ENCODE assay signal across 8 cellular contexts in the genomic region with DNA sequence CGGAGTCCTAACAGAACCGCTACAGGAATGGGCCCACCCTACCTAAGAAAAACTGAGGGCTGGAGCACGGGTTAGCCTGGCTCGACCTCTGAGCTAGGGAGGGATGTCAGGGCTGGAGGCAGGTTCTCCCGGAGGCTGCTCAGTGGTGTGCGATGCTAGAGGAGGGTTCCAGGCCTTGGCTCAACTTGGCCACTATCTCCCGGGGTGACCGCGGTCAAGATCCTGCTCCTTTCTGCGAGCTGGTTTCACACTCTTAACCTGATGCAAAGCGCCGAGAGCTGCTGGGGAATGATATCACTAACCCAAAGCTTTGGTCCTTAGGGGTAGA. TPM values are rescaled to one million over a fixed set of nuclear protein-coding genes. Genes with fewer than 3 reads are reported as not detected.
DNase-seq lines count a peak whose midpoint lies in the region; ATAC-seq and TF ChIP-seq lines count a peak whose summit lies in the region.

No MANE protein-coding gene starts in this region.

- ATAC-seq in GM18907 (IDR thresholded peaks at IDR 0.05; ENCODE audit: unreplicated experiment) (peak; percentile 18), HG03378 (IDR thresholded peaks at IDR 0.05; ENCODE audit: unreplicated experiment) (peak; percentile 12)

- H3K27ac ChIP-seq in mammary epithelial cell (ENCODE audit: insufficient read depth, low read depth, low read length) (peak overlapping the region; percentile 88), mesenchymal stem cell (ENCODE audit: low read length, poor library complexity, severe bottlenecking) (no peak overlapping the region), vagina (peak overlapping the region; percentile 92)

- no peak overlapping the region for H3K4ac ChIP-seq in mesenchymal stem cell (ENCODE audit: low read depth in 1 of 2, low read length in 2 of 2)

- H4K20me1 ChIP-seq in mammary epithelial cell (ENCODE audit: insufficient read depth, low read length): no peaks in the 10 kb centered on the region

- BruUV-seq in mammary epithelial cell (replicated peaks; lab: Mats Ljungman, UMichigan): TSS peak; percentile 39

- H3K79me2 ChIP-seq in mammary epithelial cell (ENCODE audit: insufficient read depth, low read length): peaks cover 24% of the 10 kb centered on the region

- no peak overlapping the region for H2AK5ac ChIP-seq in mesenchymal stem cell (ENCODE audit: low read length, severe bottlenecking)

- dilution Hi-C loops in mammary epithelial cell (cut with HindIII; ENCODE audit: low sequenced_read_pairs): loop anchor here (5.0 kb wide), 1 partner anchor 111 kb away; the partner anchor contains the start of gene C19orf12

- H3K4me2 ChIP-seq in mammary epithelial cell (ENCODE audit: insufficient read depth, low read depth, low read length) (peak overlapping the region; percentile 84), mesenchymal stem cell (ENCODE audit: low read length, poor library complexity, severe bottlenecking) (peak overlapping the region; percentile 73)

- H2BK120ac ChIP-seq in mesenchymal stem cell (ENCODE audit: low read depth, low read length): no peak overlapping the region

- H3K79me1 ChIP-seq in mesenchymal stem cell (replicated peaks; ENCODE audit: low read length, poor library complexity, severe bottlenecking): peaks cover 18% of the 10 kb centered on the region

- in situ Hi-C loops in mammary epithelial cell (cut with MboI; ENCODE audit: low sequenced_read_pairs in 2 of 2): loop anchor here in 1 of 2 donors (5.0 to 10.0 kb wide), 2 partner anchors 81 to 108 kb away; partner anchors contain the start of gene C19orf12

- no peak overlapping the region for H2BK12ac ChIP-seq in mesenchymal stem cell (ENCODE audit: low read length in 2 of 2)

- CTCF ChIA-PET in mammary epithelial cell (lab: Charles Lee; ENCODE audit: low non-redundant PET): no interaction called here

- DNase-seq in mammary epithelial cell: no peak
- no peak for DNase-seq in mesenchymal stem cell
- DNase-seq in vagina (ENCODE audit: extremely low spot score in 2 of 2): no peak
- DNase-seq in DMS 273 (lab: John Stamatoyannopoulos, UW; ENCODE audit: unreplicated experiment): no peak
- no peak for DNase-seq in NCI-H774 (lab: John Stamatoyannopoulos, UW)
- no peak for DNase-seq in kidney glomerular epithelial cell (lab: John Stamatoyannopoulos, UW)

- H3K14ac ChIP-seq in mesenchymal stem cell (ENCODE audit: low read length in 2 of 2): no peak overlapping the region

- H2BK15ac ChIP-seq in mesenchymal stem cell (ENCODE audit: low read depth, poor library complexity, severe bottlenecking): no peak overlapping the region

- H3K9me3 ChIP-seq in mammary epithelial cell (replicated peaks; ENCODE audit: insufficient read depth, low read length) (no peaks in the 10 kb centered on the region), mesenchymal stem cell (ENCODE audit: control insufficient read depth, low read length) (no peaks in the 10 kb centered on the region), vagina (no peaks in the 10 kb centered on the region)

- no peak overlapping the region for H2BK5ac ChIP-seq in mesenchymal stem cell (ENCODE audit: low read depth, low read length, poor library complexity, severe bottlenecking)

- H2AFZ ChIP-seq in mammary epithelial cell (ENCODE audit: low read depth, low read length) (peak overlapping the region; percentile 100), mesenchymal stem cell (ENCODE audit: low read depth, low read length) (peak overlapping the region; percentile 73)

- intact Hi-C loops in mammary epithelial cell (cut with micrococcal nuclease): loop anchor here (10.0 kb wide), 1 partner anchor 142 kb away; no protein-coding TSS in a partner anchor
- intact Hi-C loops in vagina (cut with DNase I): loop anchor here (5.0 kb wide), 1 partner anchor 56 kb away; no protein-coding TSS in a partner anchor

- no peak for TF ChIP-seq POLR2A in vagina (IDR thresholded peaks at IDR 0.05)

- peak overlapping the region; percentile 19 for H4K91ac ChIP-seq in mesenchymal stem cell (ENCODE audit: low read length)

- TF ChIP-seq CTCF in mammary epithelial cell (conservative IDR thresholded peaks at IDR 0.05 in 1 of 2, IDR thresholded peaks at IDR 0.05 in 1 of 2; ENCODE audit: extremely low read depth in 1 of 2, insufficient read depth in 1 of 2, low read depth in 1 of 2, low read length in 2 of 2): no peak
- TF ChIP-seq CTCF in vagina (IDR thresholded peaks at IDR 0.05): no peak

- H3K23ac ChIP-seq in mesenchymal stem cell (ENCODE audit: low read length in 2 of 2): no peak overlapping the region

- 12% methylated on average over 5 of the region's 12 CpGs for WGBS in mammary epithelial cell (ENCODE audit: low coverage, missing lambda C conversion rate)
- WGBS in mesenchymal stem cell: 9% methylated on average over 12 of the region's 12 CpGs

- no peaks in the 10 kb centered on the region for H3K27me3 ChIP-seq in mammary epithelial cell (ENCODE audit: insufficient read depth, low read length)
- no peaks in the 10 kb centered on the region for H3K27me3 ChIP-seq in mesenchymal stem cell (ENCODE audit: control insufficient read depth in 1 of 2, insufficient read depth in 1 of 2, low read length in 2 of 2)
- no peaks in the 10 kb centered on the region for H3K27me3 ChIP-seq in vagina

- peak overlapping the region in 1 of 2 experiments; percentile 13 for H3K18ac ChIP-seq in mesenchymal stem cell (ENCODE audit: low read depth in 1 of 2, low read length in 2 of 2)

- peaks cover 3% of the 10 kb centered on the region for H3K36me3 ChIP-seq in mammary epithelial cell (ENCODE audit: insufficient read depth, low read length)
- peaks cover 23 to 25% of the 10 kb centered on the region in 2 experiments for H3K36me3 ChIP-seq in mesenchymal stem cell (ENCODE audit: control insufficient read depth in 1 of 2, insufficient read depth in 2 of 2, low read depth in 1 of 2, low read length in 2 of 2)
- peaks cover 0 to 9% of the 10 kb centered on the region in 2 donors for H3K36me3 ChIP-seq in vagina

- H3K9ac ChIP-seq in mammary epithelial cell (ENCODE audit: insufficient read depth, low read length) (peak overlapping the region; percentile 88), mesenchymal stem cell (ENCODE audit: low read length) (peak overlapping the region; percentile 97)

- H3K4me3 ChIP-seq in mammary epithelial cell (replicated peaks in 1 of 3; ENCODE audit: insufficient read depth in 1 of 3, low read depth in 2 of 3, low read length in 3 of 3): peak overlapping the region; percentile 76 to 98 (median 98)
- H3K4me3 ChIP-seq in mesenchymal stem cell (ENCODE audit: insufficient read depth in 1 of 2, low read depth in 1 of 2, low read length in 2 of 2): peak overlapping the region; percentile 64 to 93
- H3K4me3 ChIP-seq in vagina: peak overlapping the region; percentile 78 to 89

- H3K4me1 ChIP-seq in mammary epithelial cell (ENCODE audit: insufficient read depth, low read length) (peaks cover 6% of the 10 kb centered on the region), mesenchymal stem cell (ENCODE audit: control insufficient read depth, insufficient read depth, low read depth, low read length) (peaks cover 9% of the 10 kb centered on the region), vagina (peaks cover 20% of the 10 kb centered on the region)

- peak overlapping the region; percentile 96 for H4K8ac ChIP-seq in mesenchymal stem cell (ENCODE audit: low read length)

RNA-seq across cellular contexts. Expression of gene POP4, which starts 0.3 kb away (rescaled TPM):
- total RNA-seq in mammary epithelial cell (10 to 100 TPM; 55.5 to 58.3 TPM), vagina (31.4 TPM)
- 90.0 TPM for polyA plus RNA-seq in mammary epithelial cell
- polyA minus RNA-seq in mammary epithelial cell: 46.4 TPM
- polyA plus RNA-seq in mesenchymal stem cell (2013, experiment 1 of 2): 86.9 TPM
- polyA plus RNA-seq in mesenchymal stem cell (2013, experiment 2 of 2): 84.8 TPM

RNA-seq across cellular contexts. Expression of gene PLEKHF1, which starts 58.9 kb away (rescaled TPM):
- total RNA-seq in mammary epithelial cell (10 to 100 TPM; 20.6 to 31.2 TPM), vagina (37.1 TPM)
- polyA plus RNA-seq in mammary epithelial cell: 12.2 TPM
- polyA minus RNA-seq in mammary epithelial cell: 8.7 TPM
- polyA plus RNA-seq in mesenchymal stem cell (2013, experiment 1 of 2): 3.8 TPM
- polyA plus RNA-seq in mesenchymal stem cell (2013, experiment 2 of 2): 3.8 TPM
